In the genomic region with DNA sequence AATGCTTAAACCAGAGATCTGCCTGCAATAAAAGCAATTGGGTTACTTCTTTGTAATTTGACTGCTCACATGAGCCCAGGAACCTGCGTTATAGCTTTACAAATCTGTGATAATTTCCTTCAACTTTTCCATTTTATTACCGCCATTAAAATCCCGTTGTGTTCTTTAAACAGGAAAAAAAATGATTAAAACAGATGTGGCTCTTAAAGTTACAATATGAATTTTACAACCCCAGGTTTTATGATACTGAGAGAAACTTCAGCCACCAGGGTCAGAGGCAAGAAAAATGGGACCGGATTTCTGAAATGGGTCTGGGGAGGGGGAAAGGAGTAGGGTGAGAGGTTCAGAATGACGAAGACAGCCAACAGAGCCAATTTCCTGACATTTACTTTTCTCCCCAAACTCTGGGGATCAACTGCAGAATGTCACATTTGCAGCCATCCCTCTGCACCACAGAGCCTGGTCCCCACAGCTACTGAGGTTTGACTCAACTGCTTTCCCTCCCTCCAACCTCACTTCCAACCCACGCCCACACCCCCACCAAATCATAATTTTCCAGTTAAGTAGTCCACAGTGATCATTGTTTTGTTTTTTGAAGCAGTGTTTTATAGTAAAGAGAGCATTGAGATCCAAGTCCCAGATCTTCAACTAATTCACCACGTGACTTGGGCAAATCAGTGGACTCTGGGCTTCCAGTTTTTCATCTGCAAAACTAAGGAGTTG, we compare ENCODE assay signal across 17 cellular contexts.
DNase-seq lines count a peak whose midpoint lies in the region; ATAC-seq, FAIRE-seq and TF ChIP-seq lines count a peak whose summit lies in the region.
"Had no signal": no experiment of that assay in that cellular context is flagged by ENCODE, and none has a peak within 500 bp of the region (broad histone marks: within the 10 kb centered on the region; RNA-seq: fewer than 3 reads in every experiment).

No MANE protein-coding gene starts in this region.

- BruUV-seq in HepG2 (replicated peaks; lab: Mats Ljungman, UMichigan): no TSS peak

- no peaks in the 10 kb centered on the region for H3K9me2 ChIP-seq in hepatocyte (replicated peaks; ENCODE audit: insufficient read depth)

- H3K9ac ChIP-seq in HepG2 (ENCODE audit: insufficient read depth, low read depth, low read length) (no peak overlapping the region), neural progenitor cell (no peak overlapping the region)
- H3K9ac ChIP-seq: BLaER1 had no signal

- peaks cover 6% of the 10 kb centered on the region for H3K27me3 Mint-ChIP-seq in neural progenitor cell (ENCODE audit: insufficient read depth, low read depth)

- ATAC-seq in HepG2 (no peak), right lobe of liver (no peak)

- 22% methylated on average over 7 of the region's 7 CpGs for WGBS in HepG2 (ENCODE audit: low lambda C conversion rate)
- WGBS in right lobe of liver (ENCODE audit: insufficient coverage, low coverage, low lambda C conversion rate, missing lambda C conversion rate): 54% methylated on average over 7 of the region's 7 CpGs
- WGBS in hepatocyte (ENCODE audit: low lambda C conversion rate, missing lambda C conversion rate): 58% methylated on average over 7 of the region's 7 CpGs

- H3K4me3 ChIP-seq in HepG2 (replicated peaks in 1 of 3; ENCODE audit: insufficient read depth in 1 of 3, low read depth in 2 of 3, low read length in 3 of 3): no peak overlapping the region
- no peak overlapping the region for H3K4me3 ChIP-seq in right lobe of liver
- no peak overlapping the region for H3K4me3 ChIP-seq in hepatocyte
- H3K4me3 ChIP-seq in neural progenitor cell: no peak overlapping the region
- H3K4me3 ChIP-seq in vagina: no peak overlapping the region
- H3K4me3 ChIP-seq in ascending aorta: no peak overlapping the region
- H3K4me3 ChIP-seq: BLaER1 had no signal

- H3K9me3 Mint-ChIP-seq in neural progenitor cell: no peaks in the 10 kb centered on the region
- H3K9me3 Mint-ChIP-seq: CD8-positive, alpha-beta memory T cell; H9 had no signal

- TF ChIP-seq EP300 in HepG2 (IDR thresholded peaks at IDR 0.05; ENCODE audit: low read depth in 2 of 2, low read length in 2 of 2): no peak
- no peak for TF ChIP-seq EP300 in HepG2 (CRISPR knock-in tag; IDR thresholded peaks at IDR 0.05; ENCODE audit: borderline replicate concordance)

- no peak for TF ChIP-seq RAD21 in HepG2 (CRISPR knock-in tag; IDR thresholded peaks at IDR 0.05)

- H3K79me2 ChIP-seq in HepG2 (ENCODE audit: insufficient read depth, low read length) (no peaks in the 10 kb centered on the region), hepatocyte (no peaks in the 10 kb centered on the region), neural progenitor cell (ENCODE audit: low read depth) (no peaks in the 10 kb centered on the region)

- H3K27ac ChIP-seq in HepG2 (ENCODE audit: extremely low read length, insufficient read depth, low read length) (no peak overlapping the region), right lobe of liver (no peak overlapping the region), hepatocyte (no peak overlapping the region), neural progenitor cell (no peak overlapping the region), vagina (no peak overlapping the region), ascending aorta (no peak overlapping the region)
- H3K27ac ChIP-seq: 22Rv1, BLaER1 had no signal

- H4K20me1 ChIP-seq in HepG2 (ENCODE audit: insufficient read depth, low read length) (no peaks in the 10 kb centered on the region), hepatocyte (ENCODE audit: insufficient read depth, poor library complexity, severe bottlenecking) (no peaks in the 10 kb centered on the region), neural progenitor cell (ENCODE audit: low read depth) (peaks cover 11% of the 10 kb centered on the region)
- H4K20me1 ChIP-seq: BLaER1 had no signal

- no peak for DNase-seq in HepG2 (ENCODE audit: low spot score)
- no peak for DNase-seq in right lobe of liver
- no peak for DNase-seq in hepatocyte (ENCODE audit: low spot score)
- no peak for DNase-seq in neural progenitor cell (ENCODE audit: low spot score)
- peak; percentile 58 to 64 for DNase-seq in vagina (ENCODE audit: extremely low spot score in 2 of 2)
- DNase-seq in HuH-7.5 (ENCODE audit: low spot score): no peak
- no peak for DNase-seq in globus pallidus (ENCODE audit: low spot score)
- DNase-seq in ascending aorta (ENCODE audit: low spot score in 2 of 2): no peak
- DNase-seq: AML-193; Caco-2; CD8-positive, alpha-beta memory T cell; DND-41; GDM1; GOT3; H9 had no signal

- H3K9me3 ChIP-seq in HepG2 (ENCODE audit: low read length) (no peaks in the 10 kb centered on the region), right lobe of liver (no peaks in the 10 kb centered on the region), hepatocyte (ENCODE audit: low read depth) (no peaks in the 10 kb centered on the region), neural progenitor cell (ENCODE audit: low read depth) (no peaks in the 10 kb centered on the region), vagina (no peaks in the 10 kb centered on the region), ascending aorta (no peaks in the 10 kb centered on the region)
- H3K9me3 ChIP-seq: BLaER1 had no signal

- CTCF ChIA-PET in HepG2 (lab: Yijun Ruan, JAX; ENCODE audit: low intra/inter-chr PET ratio, low total read pairs): no interaction called here

- intact Hi-C loops in HepG2 (cut with micrococcal nuclease; ENCODE audit: unreplicated experiment): no loop called here
- intact Hi-C loops in right lobe of liver (cut with DNase I): no loop called here
- intact Hi-C loops in vagina (cut with DNase I): no loop called here
- intact Hi-C loops in ascending aorta (cut with DNase I): no loop called here

- H3K4me3 Mint-ChIP-seq in neural progenitor cell: no peak overlapping the region
- H3K4me3 Mint-ChIP-seq: CD8-positive, alpha-beta memory T cell; H9 had no signal

- TF ChIP-seq POLR2A in HepG2 (IDR thresholded peaks at IDR 0.05; ENCODE audit: insufficient read depth in 1 of 2, low read depth in 2 of 2, low read length in 2 of 2) (no peak), right lobe of liver (IDR thresholded peaks at IDR 0.05) (no peak), vagina (IDR thresholded peaks at IDR 0.05) (no peak)

- H3K27me3 ChIP-seq in HepG2 (ENCODE audit: control insufficient read depth in 1 of 2, insufficient read depth in 2 of 2, low read length in 2 of 2) (peaks cover 2 to 7% of the 10 kb centered on the region in 2 experiments; a peak in 2 of 5 replicates), right lobe of liver (no peaks in the 10 kb centered on the region), hepatocyte (no peaks in the 10 kb centered on the region), neural progenitor cell (peaks cover 14% of the 10 kb centered on the region), vagina (no peaks in the 10 kb centered on the region), ascending aorta (peaks cover 3% of the 10 kb centered on the region)

- H3K4me1 ChIP-seq in HepG2 (ENCODE audit: insufficient read depth, low read length) (peaks cover 11% of the 10 kb centered on the region; the same call in 1 of the 2 replicates), right lobe of liver (peaks cover 0 to 5% (median under 1%) of the 10 kb centered on the region in 4 donors), hepatocyte (ENCODE audit: insufficient read depth) (peaks cover 3% of the 10 kb centered on the region), neural progenitor cell (peaks cover 12% of the 10 kb centered on the region), vagina (no peaks in the 10 kb centered on the region), ascending aorta (no peaks in the 10 kb centered on the region)

- H3K4me1 Mint-ChIP-seq in neural progenitor cell: peaks cover 31% of the 10 kb centered on the region
- H3K4me1 Mint-ChIP-seq: CD8-positive, alpha-beta memory T cell had no signal

- in situ Hi-C loops in HepG2 (cut with HindIII; ENCODE audit: extremely low pct_ligation_motif_present, low pct_unique_long_range_greater_than_20kb): no loop called here

- no peak overlapping the region for H3K4me2 ChIP-seq in HepG2 (ENCODE audit: low read depth, low read length)
- H3K4me2 ChIP-seq in hepatocyte: no peak overlapping the region
- H3K4me2 ChIP-seq in neural progenitor cell: no peak overlapping the region
- H3K4me2 ChIP-seq: BLaER1 had no signal

- H3K36me3 Mint-ChIP-seq in neural progenitor cell: no peaks in the 10 kb centered on the region
- H3K36me3 Mint-ChIP-seq: CD8-positive, alpha-beta memory T cell had no signal

- POLR2A ChIA-PET in HepG2 (lab: Yijun Ruan, JAX): no interaction called here

- peaks cover 26% of the 10 kb centered on the region for H3F3A ChIP-seq in neural progenitor cell (ENCODE audit: low read depth)

- H3K36me3 ChIP-seq in HepG2 (replicated peaks in 1 of 2; ENCODE audit: control insufficient read depth in 1 of 2, insufficient read depth in 2 of 2, low read length in 2 of 2): no peaks in the 10 kb centered on the region
- no peaks in the 10 kb centered on the region for H3K36me3 ChIP-seq in right lobe of liver
- H3K36me3 ChIP-seq in hepatocyte (replicated peaks; ENCODE audit: insufficient read depth, low read depth): no peaks in the 10 kb centered on the region
- H3K36me3 ChIP-seq in neural progenitor cell: no peaks in the 10 kb centered on the region
- no peaks in the 10 kb centered on the region for H3K36me3 ChIP-seq in vagina
- H3K36me3 ChIP-seq in ascending aorta: no peaks in the 10 kb centered on the region
- H3K36me3 ChIP-seq: BLaER1 had no signal

- TF ChIP-seq CTCF in HepG2 (CRISPR knock-in tag; IDR thresholded peaks at IDR 0.05) (no peak), right lobe of liver (IDR thresholded peaks at IDR 0.05) (no peak), hepatocyte (IDR thresholded peaks at IDR 0.05; ENCODE audit: poor library complexity) (no peak), neural progenitor cell (IDR thresholded peaks at IDR 0.05) (no peak), vagina (IDR thresholded peaks at IDR 0.05) (no peak), ascending aorta (IDR thresholded peaks at IDR 0.05) (no peak)

- no peak for FAIRE-seq in HepG2 (lab: Jason Lieb, UNC)

- H2AFZ ChIP-seq in HepG2 (ENCODE audit: low read length) (no peak overlapping the region), hepatocyte (peak overlapping the region; percentile 8), neural progenitor cell (replicated peaks) (no peak overlapping the region)

- peak overlapping the region; percentile 40 for H3K27ac Mint-ChIP-seq in neural progenitor cell
- H3K27ac Mint-ChIP-seq: CD8-positive, alpha-beta memory T cell; H9 had no signal

TF ChIP-seq in HepG2, 621 proteins besides CTCF, POLR2A, EP300 and RAD21:
- no peak for TF ChIP-seq STAT5B (CRISPR knock-in tag; IDR thresholded peaks at IDR 0.05)
- peak; percentile 24 for TF ChIP-seq HNRNPK (IDR thresholded peaks at IDR 0.05; ENCODE audit: low read depth, low read length, poor library complexity, severe bottlenecking)
- TF ChIP-seq ZNF44 (CRISPR knock-in tag; IDR thresholded peaks at IDR 0.05): no peak
- TF ChIP-seq RAD51 (IDR thresholded peaks at IDR 0.05; ENCODE audit: borderline replicate concordance): peak; percentile 14; the same call in 1 of the 2 replicates

Comparison
In these comparisons a context has a peak if more than half of its experiments do, and no peak if none do; other contexts are left out.
1. DNase-seq: peak in vagina (2 of 2); none in HepG2 (single experiment), right lobe of liver (0 of 3), hepatocyte (single experiment), neural progenitor cell (single experiment), HuH-7.5 (single experiment), globus pallidus (single experiment) and ascending aorta (0 of 2).